ENCODE assay signal across 28 cellular contexts in the genomic region with DNA sequence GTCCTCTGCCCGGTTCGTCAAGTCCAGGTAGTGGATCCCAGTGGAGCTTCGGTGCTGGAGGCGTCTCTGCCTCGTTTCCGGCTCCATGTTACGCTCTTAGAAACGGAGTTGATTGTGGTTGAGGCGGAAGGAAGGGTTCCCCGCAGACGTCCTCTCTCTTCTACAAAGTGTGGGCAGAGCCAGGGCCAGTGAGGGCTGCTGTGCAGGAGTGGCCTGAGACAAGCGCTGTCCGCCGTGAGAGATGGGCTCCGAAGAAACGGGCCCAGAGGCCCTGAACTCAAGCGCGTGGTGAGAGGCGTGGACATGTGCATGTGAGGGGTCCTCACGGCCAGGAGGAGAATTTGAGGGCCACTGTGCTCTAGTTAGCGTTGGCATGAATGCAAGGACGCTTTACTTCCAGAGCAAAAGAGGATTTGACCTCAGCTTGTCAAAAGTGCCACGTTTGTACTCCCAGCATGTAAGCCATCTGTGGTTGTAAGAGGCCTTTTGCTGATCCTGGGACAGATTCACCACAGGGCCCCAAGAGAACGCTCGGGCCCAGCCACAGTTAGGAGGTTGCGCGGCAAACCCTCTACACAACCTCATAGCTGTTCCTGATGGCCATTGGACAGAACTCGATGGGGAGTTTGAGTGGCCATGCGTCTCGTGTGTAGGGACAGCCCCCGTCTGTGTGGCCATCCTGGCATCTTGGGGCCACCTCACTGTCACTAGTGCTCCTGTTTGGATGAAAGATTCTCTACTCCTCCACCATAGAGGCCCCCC. TPM values are rescaled to one million over a fixed set of nuclear protein-coding genes. Genes with fewer than 3 reads are reported as not detected.
DNase-seq lines count a peak whose midpoint lies in the region.
"Had no signal": no experiment of that assay in that cellular context is flagged by ENCODE, and none has a peak within 500 bp of the region (broad histone marks: within the 10 kb centered on the region; RNA-seq: fewer than 3 reads in every experiment).

No MANE protein-coding gene starts in this region.

- CTCF ChIA-PET in activated CD4-positive, alpha-beta T cell treated with anti-CD3 and anti-CD28 coated beads, Interleukin-2, amount 10 ng/mL, durations not matched to agents 7 days and 5 days (lab: Charles Lee) = interaction anchor here (1.0 to 2.6 kb wide), 6 partner anchors 35 to 140 kb away, joined by 3 to 9 read pairs (median 4); a partner anchor contains a TSS

- no peak overlapping the region for H2BK12ac ChIP-seq in neuronal stem cell (ENCODE audit: low read length)

- H3K9ac ChIP-seq in neuronal stem cell (ENCODE audit: low read depth, low read length, poor library complexity) = no peak overlapping the region
- H3K9ac ChIP-seq: GM23248, parathyroid adenoma, SK-N-SH had no signal

- H3K4me3 ChIP-seq in neuronal stem cell (ENCODE audit: low read length in 2 of 2) = no peak overlapping the region
- H3K4me3 ChIP-seq: GM23248, left lung, stomach, tibial nerve had no signal

- H2BK120ac ChIP-seq in neuronal stem cell (ENCODE audit: low read depth, low read length) = no peak overlapping the region

- H3K4me3 Mint-ChIP-seq in activated CD4-positive, alpha-beta T cell treated with anti-CD3 and anti-CD28 coated beads, Interleukin-2, amount 10 ng/mL, durations not matched to agents 7 days and 5 days = peak overlapping the region; percentile 75
- no peak overlapping the region for H3K4me3 Mint-ChIP-seq in activated naive CD8-positive, alpha-beta T cell
- H3K4me3 Mint-ChIP-seq: HFFc6, nephron had no signal

- H2BK15ac ChIP-seq in neuronal stem cell (ENCODE audit: low read length) = no peak overlapping the region

- POLR2A ChIA-PET in activated CD4-positive, alpha-beta T cell treated with anti-CD3 and anti-CD28 coated beads, Interleukin-2, amount 10 ng/mL, durations not matched to agents 7 days and 5 days (lab: Charles Lee) = interaction anchor here (0.7 kb wide), 1 partner anchor 27 kb away, joined by 3 read pairs; no protein-coding TSS in a partner anchor

- H3K36me3 Mint-ChIP-seq in activated CD4-positive, alpha-beta T cell treated with anti-CD3 and anti-CD28 coated beads, Interleukin-2, amount 10 ng/mL, durations not matched to agents 7 days and 5 days (ENCODE audit: low read depth) = peaks cover 42% of the 10 kb centered on the region
- H3K36me3 Mint-ChIP-seq in activated naive CD8-positive, alpha-beta T cell = peaks cover 2% of the 10 kb centered on the region

- no peak overlapping the region for H4K8ac ChIP-seq in neuronal stem cell (ENCODE audit: low read depth, low read length)

- H3K23ac ChIP-seq in neuronal stem cell (ENCODE audit: low read depth, low read length, poor library complexity) = no peak overlapping the region

- peak overlapping the region; percentile 68 for H3K27ac ChIP-seq in KOPT-K1 (ENCODE audit: low read depth, low read length, poor library complexity, severe bottlenecking)
- no peak overlapping the region for H3K27ac ChIP-seq in neuronal stem cell (replicated peaks; ENCODE audit: low read length)
- H3K27ac ChIP-seq: foreskin keratinocyte, GM23248, left lung, parathyroid adenoma had no signal

- no peak overlapping the region for H2BK5ac ChIP-seq in neuronal stem cell (ENCODE audit: low read length)

- no peaks in the 10 kb centered on the region for H3K27me3 ChIP-seq in neuronal stem cell (ENCODE audit: control insufficient read depth in 3 of 3, insufficient read depth in 3 of 3, low read depth in 1 of 3, low read length in 3 of 3)
- H3K27me3 ChIP-seq: foreskin keratinocyte, left lung, stomach, tibial nerve had no signal

- no peak for DNase-seq in activated CD4-positive, alpha-beta T cell treated with anti-CD3 and anti-CD28 coated beads, Interleukin-2, amount 10 ng/mL, durations not matched to agents 7 days and 5 days
- DNase-seq in activated CD4-positive, alpha-beta T cell treated with anti-CD3 and anti-CD28 coated beads, Interleukin-2, amount 50 U/mL, for 1 hour = no peak
- DNase-seq in neuronal stem cell (ENCODE audit: low spot score) (no peak), NCI-H345 (lab: John Stamatoyannopoulos, UW) (no peak), NCI-H187 treated with DMSO at 0.1 percent for 48 hours (lab: John Stamatoyannopoulos, UW) (no peak)
- DNase-seq in NK-92 treated with Interleukin-12 subunit alpha and Interleukin-12 subunit beta, amount 100 ng/mL, for 24 hours (lab: John Stamatoyannopoulos, UW) = no peak
- DNase-seq: activated CD8-positive, alpha-beta memory T cell treated with anti-CD3 and anti-CD28 coated beads, Interleukin-2, amount 50 U/mL, for 48 hours; activated naive CD4-positive, alpha-beta T cell treated with anti-CD3 and anti-CD28 coated beads, Interleukin-2, amount 50 U/mL, for 16 hours; effector CD4-positive, alpha-beta T cell; foreskin keratinocyte; GM23248; HFFc6; IMR-90; NCI-H1417; NCI-H524; right cardiac atrium; RPMI8226; SK-N-SH; stimulated activated CD4-positive, alpha-beta T cell treated with anti-CD3 and anti-CD28 coated beads, Interleukin-12 subunit alpha, Interleukin-12 subunit beta, amount 100 ng/mL, for 4 hours; stimulated activated CD4-positive, alpha-beta T cell treated with anti-CD3 and anti-CD28 coated beads, Interleukin-4, amount 100 ng/mL, for 4 hours; stomach had no signal

- H3K9me3 Mint-ChIP-seq in activated CD4-positive, alpha-beta T cell treated with anti-CD3 and anti-CD28 coated beads, Interleukin-2, amount 10 ng/mL, durations not matched to agents 7 days and 5 days = no peaks in the 10 kb centered on the region
- H3K9me3 Mint-ChIP-seq in activated naive CD8-positive, alpha-beta T cell (ENCODE audit: low read depth) = no peaks in the 10 kb centered on the region
- H3K9me3 Mint-ChIP-seq: HFFc6, nephron had no signal

- H2AK5ac ChIP-seq in neuronal stem cell (ENCODE audit: low read depth, low read length) = no peak overlapping the region

- H3K36me3 ChIP-seq in KOPT-K1 (ENCODE audit: insufficient read depth, low read length) (peaks cover 52% of the 10 kb centered on the region), neuronal stem cell (replicated peaks in 1 of 2; ENCODE audit: control insufficient read depth in 2 of 2, insufficient read depth in 2 of 2, low read length in 2 of 2) (peaks cover 41 to 72% of the 10 kb centered on the region in 2 donors)

- H3K4ac ChIP-seq in neuronal stem cell (ENCODE audit: low read length) = no peak overlapping the region

- H3K4me1 ChIP-seq in neuronal stem cell (ENCODE audit: control insufficient read depth in 2 of 2, insufficient read depth in 1 of 2, low read depth in 1 of 2, low read length in 2 of 2) = no peaks in the 10 kb centered on the region
- H3K4me1 ChIP-seq: foreskin keratinocyte, left lung, parathyroid adenoma, stomach, tibial nerve had no signal

- WGBS in neuronal stem cell (ENCODE audit: extremely low coverage in 2 of 2, insufficient read length in 2 of 2, insufficient replicate concordance in 1 of 2), 2 donors = no CpG with 5 or more reads among the region's 31 CpGs

- no peaks in the 10 kb centered on the region for H3K27me3 Mint-ChIP-seq in activated CD4-positive, alpha-beta T cell treated with anti-CD3 and anti-CD28 coated beads, Interleukin-2, amount 10 ng/mL, durations not matched to agents 7 days and 5 days
- H3K27me3 Mint-ChIP-seq in activated naive CD8-positive, alpha-beta T cell = no peaks in the 10 kb centered on the region

- peak overlapping the region; percentile 96 for H3K27ac Mint-ChIP-seq in activated CD4-positive, alpha-beta T cell treated with anti-CD3 and anti-CD28 coated beads, Interleukin-2, amount 10 ng/mL, durations not matched to agents 7 days and 5 days
- peak overlapping the region; percentile 93 for H3K27ac Mint-ChIP-seq in activated naive CD8-positive, alpha-beta T cell
- H3K27ac Mint-ChIP-seq: HFFc6, nephron had no signal

- H3K14ac ChIP-seq in neuronal stem cell (ENCODE audit: low read length) = peak overlapping the region; percentile 56

- peaks cover 21% of the 10 kb centered on the region for H3K4me1 Mint-ChIP-seq in activated CD4-positive, alpha-beta T cell treated with anti-CD3 and anti-CD28 coated beads, Interleukin-2, amount 10 ng/mL, durations not matched to agents 7 days and 5 days
- peaks cover 23% of the 10 kb centered on the region for H3K4me1 Mint-ChIP-seq in activated naive CD8-positive, alpha-beta T cell (ENCODE audit: low read depth)
- H3K4me1 Mint-ChIP-seq: nephron had no signal

- no peak overlapping the region for H2AFZ ChIP-seq in neuronal stem cell (ENCODE audit: low read length)
- H2AFZ ChIP-seq: GM23248, parathyroid adenoma had no signal

- no peak overlapping the region for H3K4me2 ChIP-seq in neuronal stem cell (ENCODE audit: insufficient read depth, low read length, poor library complexity, severe bottlenecking)
- H3K4me2 ChIP-seq: SK-N-SH had no signal

- no peak overlapping the region for H3K18ac ChIP-seq in neuronal stem cell (ENCODE audit: low read length)

- peaks cover 6% of the 10 kb centered on the region for H3K9me3 ChIP-seq in KOPT-K1 (ENCODE audit: insufficient read depth, low read length, poor library complexity, severe bottlenecking)
- H3K9me3 ChIP-seq in neuronal stem cell (replicated peaks in 1 of 2; ENCODE audit: control insufficient read depth in 2 of 2, insufficient read depth in 1 of 2, low read depth in 1 of 2, low read length in 2 of 2) = peaks cover 10% of the 10 kb centered on the region in 2 donors
- H3K9me3 ChIP-seq: left lung, SK-N-SH, stomach, tibial nerve had no signal

- H4K91ac ChIP-seq in neuronal stem cell (ENCODE audit: low read depth, low read length, poor library complexity) = no peak overlapping the region

- peaks cover 2% of the 10 kb centered on the region for H3K79me1 ChIP-seq in neuronal stem cell (ENCODE audit: low read depth, low read length)

RNA-seq across cellular contexts. Expression of a gene that starts 10.2 kb away (rescaled TPM):
- 10 to 100 TPM; 43.0 to 55.0 TPM for total RNA-seq in activated CD4-positive, alpha-beta T cell treated with anti-CD3 and anti-CD28 coated beads, Interleukin-2, amount 10 ng/mL, durations not matched to agents 7 days and 5 days
- polyA plus RNA-seq in neuronal stem cell (2013, experiment 1 of 2) = 23.6 TPM
- 22.2 TPM for polyA plus RNA-seq in neuronal stem cell (2013, experiment 2 of 2)

RNA-seq across cellular contexts. Expression of a gene that starts 17.6 kb away (rescaled TPM):
- 100 to 1,000 TPM; 206 to 259 TPM for total RNA-seq in activated CD4-positive, alpha-beta T cell treated with anti-CD3 and anti-CD28 coated beads, Interleukin-2, amount 10 ng/mL, durations not matched to agents 7 days and 5 days
- 34.8 TPM for polyA plus RNA-seq in neuronal stem cell (2013, experiment 1 of 2)
- 32.9 TPM for polyA plus RNA-seq in neuronal stem cell (2013, experiment 2 of 2)

RNA-seq across cellular contexts. Expression of a gene that starts 19.6 kb away (rescaled TPM):
- total RNA-seq in activated CD4-positive, alpha-beta T cell treated with anti-CD3 and anti-CD28 coated beads, Interleukin-2, amount 10 ng/mL, durations not matched to agents 7 days and 5 days = 10 to 100 TPM; 19.1 to 21.9 TPM
- polyA plus RNA-seq in neuronal stem cell (2013, experiment 1 of 2) = 0.17 TPM
- 0.19 TPM for polyA plus RNA-seq in neuronal stem cell (2013, experiment 2 of 2)

RNA-seq across cellular contexts. Expression of a gene that starts 26.6 kb away (rescaled TPM):
- total RNA-seq in activated CD4-positive, alpha-beta T cell treated with anti-CD3 and anti-CD28 coated beads, Interleukin-2, amount 10 ng/mL, durations not matched to agents 7 days and 5 days = 10 to 100 TPM; 33.8 to 40.6 TPM
- polyA plus RNA-seq in neuronal stem cell (2013, experiment 1 of 2) = 15.6 TPM
- 16.0 TPM for polyA plus RNA-seq in neuronal stem cell (2013, experiment 2 of 2)

RNA-seq across cellular contexts. Expression of a gene that starts 42.0 kb away (rescaled TPM):
- under 1 TPM in 1 of 2 experiments, not detected in 1; 0.05 TPM for total RNA-seq in activated CD4-positive, alpha-beta T cell treated with anti-CD3 and anti-CD28 coated beads, Interleukin-2, amount 10 ng/mL, durations not matched to agents 7 days and 5 days
- polyA plus RNA-seq in neuronal stem cell (2013, experiment 1 of 2) = 0.20 TPM
- polyA plus RNA-seq in neuronal stem cell (2013, experiment 2 of 2) = 0.07 TPM
- total RNA-seq: IMR-90, M059J had no signal
- polyA plus RNA-seq: GM23248, SK-N-SH had no signal
